19 cellular contexts compared by ENCODE assay signal in genomic region chr2:119451336-119452050, GRCh38. TPM values are rescaled to one million over a fixed set of nuclear protein-coding genes. Genes with fewer than 3 reads are reported as not detected.
DNase-seq lines count a peak whose midpoint lies in the region; ATAC-seq and TF ChIP-seq lines count a peak whose summit lies in the region.
"Had no signal": no experiment of that assay in that cellular context is flagged by ENCODE, and none has a peak within 500 bp of the region (broad histone marks: within the 10 kb centered on the region; RNA-seq: fewer than 3 reads in every experiment).

No MANE protein-coding gene starts in this region.

- H3K36me3 ChIP-seq in HEK293 (ENCODE audit: control insufficient read depth in 2 of 2, insufficient read depth in 1 of 2, low read length in 2 of 2): no peaks in the 10 kb centered on the region
- H3K36me3 ChIP-seq in spleen: no peaks in the 10 kb centered on the region
- H3K36me3 ChIP-seq: HAP-1 had no signal

- TF ChIP-seq CTCF in HEK293 (tag by site-specific recombination; IDR thresholded peaks at IDR 0.05) (no peak), nephron progenitor cell (IDR thresholded peaks at IDR 0.05) (no peak), spleen (IDR thresholded peaks at IDR 0.05 in 8 of 11, conservative IDR thresholded peaks at IDR 0.05 in 3 of 11) (no peak)

- no peaks in the 10 kb centered on the region for H3K9me3 ChIP-seq in HEK293 (ENCODE audit: control insufficient read depth, insufficient read depth, low read depth, low read length)
- H3K9me3 ChIP-seq in spleen: no peaks in the 10 kb centered on the region
- H3K9me3 ChIP-seq: A549, HAP-1 had no signal

- H3K4me3 ChIP-seq in HEK293 (ENCODE audit: low read depth, low read length): no peak overlapping the region
- no peak overlapping the region for H3K4me3 ChIP-seq in spleen
- H3K4me3 ChIP-seq: A549, HAP-1 had no signal

- H3K4me1 ChIP-seq in HEK293 (ENCODE audit: control insufficient read depth, insufficient read depth, low read length) (no peaks in the 10 kb centered on the region), spleen (no peaks in the 10 kb centered on the region)
- H3K4me1 ChIP-seq: A549, HAP-1 had no signal

- H3K27ac ChIP-seq in HEK293 (ENCODE audit: extremely low read depth, low read depth, low read length) (no peak overlapping the region), spleen (no peak overlapping the region)
- H3K27ac ChIP-seq: A549 had no signal

- 83 to 91% (median 86%) methylated on average over 9 of the region's 9 CpGs for WGBS in spleen, 5 donors

- CTCF ChIA-PET in HEK293 (lab: Yijun Ruan, JAX): interaction anchor here (0.6 to 2.2 kb wide), 4 partner anchors 25 to 570 kb away, joined by 3 to 7 read pairs (median 3); no protein-coding TSS in a partner anchor

- no peak for TF ChIP-seq POLR2A in spleen (IDR thresholded peaks at IDR 0.05)

- intact Hi-C loops in spleen (cut with DNase I; ENCODE audit: low total_unique reads): no loop called here

- POLR2A ChIA-PET in HEK293 (lab: Yijun Ruan, JAX): no interaction called here

- H3K27ac Mint-ChIP-seq in nephron progenitor cell: peak overlapping the region; percentile 60
- H3K27ac Mint-ChIP-seq: CD4-positive, alpha-beta memory T cell had no signal

- no peak overlapping the region for H3K4me3 Mint-ChIP-seq in nephron progenitor cell
- H3K4me3 Mint-ChIP-seq: CD4-positive, alpha-beta memory T cell had no signal

- H3K9me3 Mint-ChIP-seq in nephron progenitor cell: peaks cover 7% of the 10 kb centered on the region
- H3K9me3 Mint-ChIP-seq: CD4-positive, alpha-beta memory T cell had no signal

- peaks cover 33% of the 10 kb centered on the region for H3K4me1 Mint-ChIP-seq in nephron progenitor cell
- H3K4me1 Mint-ChIP-seq: CD4-positive, alpha-beta memory T cell had no signal

- DNase-seq in amniotic epithelial cell (ENCODE audit: low read depth): peak; percentile 14
- no peak for DNase-seq in nephron progenitor cell
- DNase-seq in spleen: peak; percentile 51
- DNase-seq in NCI-H2081 treated with DMSO at 0.1 percent for 48 hours (lab: John Stamatoyannopoulos, UW): no peak
- DNase-seq in activated CD8-positive, alpha-beta memory T cell treated with anti-CD3 and anti-CD28 coated beads, Interleukin-2, amount 50 U/mL, for 4 hours: no peak
- DNase-seq: 8988T; C1 segment of cervical spinal cord; Calu3; CD4-positive, alpha-beta memory T cell; COR-L47; DMS53; DMS79 treated with DMSO at 0.1 percent for 48 hours; GF-D8; GOT3 had no signal

- peaks cover 4% of the 10 kb centered on the region for H3K36me3 Mint-ChIP-seq in nephron progenitor cell (ENCODE audit: low read depth)
- H3K36me3 Mint-ChIP-seq: CD4-positive, alpha-beta memory T cell had no signal

- no peak for ATAC-seq in HG03460 (IDR thresholded peaks at IDR 0.05; ENCODE audit: unreplicated experiment)
- ATAC-seq: A549 had no signal

- H3K27me3 Mint-ChIP-seq in nephron progenitor cell (ENCODE audit: low read depth, poor library complexity): peaks cover 13% of the 10 kb centered on the region

- H3K27me3 ChIP-seq in spleen (replicated peaks in 1 of 7): peaks cover 0 to 79% (median 0%) of the 10 kb centered on the region in 7 donors

TF ChIP-seq in HEK293, 187 proteins besides CTCF, POLR2A, EP300 and RAD21:
- peak; percentile 54; the same call in 1 of the 2 replicates for TF ChIP-seq ZFHX2 (tag by site-specific recombination; conservative IDR thresholded peaks at IDR 0.05)
- TF ChIP-seq SP3 (tag by site-specific recombination; IDR thresholded peaks at IDR 0.05): no peak
- TF ChIP-seq ZNF426 (tag by site-specific recombination; IDR thresholded peaks at IDR 0.05): no peak
- TF ChIP-seq, protein P1, sequence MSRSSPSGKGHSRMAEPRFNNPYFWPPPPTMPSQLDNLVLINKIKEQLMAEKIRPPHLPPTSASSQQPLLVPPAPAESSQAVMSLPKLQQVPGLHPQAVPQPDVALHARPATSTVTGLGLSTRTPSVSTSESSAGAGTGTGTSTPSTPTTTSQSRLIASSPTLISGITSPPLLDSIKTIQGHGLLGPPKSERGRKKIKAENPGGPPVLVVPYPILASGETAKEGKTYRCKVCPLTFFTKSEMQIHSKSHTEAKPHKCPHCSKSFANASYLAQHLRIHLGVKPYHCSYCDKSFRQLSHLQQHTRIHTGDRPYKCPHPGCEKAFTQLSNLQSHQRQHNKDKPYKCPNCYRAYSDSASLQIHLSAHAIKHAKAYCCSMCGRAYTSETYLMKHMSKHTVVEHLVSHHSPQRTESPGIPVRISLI (tag by site-specific recombination; IDR thresholded peaks at IDR 0.05): no peak
- TF ChIP-seq EGR2 (tag by site-specific recombination; IDR thresholded peaks at IDR 0.05; ENCODE audit: low read depth): peak; percentile 40; the same call in 1 of the 2 replicates
- TF ChIP-seq ZIC2 (tag by site-specific recombination; IDR thresholded peaks at IDR 0.05): peak; percentile 47; the same call in 1 of the 2 replicates
- TF ChIP-seq, protein P2, sequence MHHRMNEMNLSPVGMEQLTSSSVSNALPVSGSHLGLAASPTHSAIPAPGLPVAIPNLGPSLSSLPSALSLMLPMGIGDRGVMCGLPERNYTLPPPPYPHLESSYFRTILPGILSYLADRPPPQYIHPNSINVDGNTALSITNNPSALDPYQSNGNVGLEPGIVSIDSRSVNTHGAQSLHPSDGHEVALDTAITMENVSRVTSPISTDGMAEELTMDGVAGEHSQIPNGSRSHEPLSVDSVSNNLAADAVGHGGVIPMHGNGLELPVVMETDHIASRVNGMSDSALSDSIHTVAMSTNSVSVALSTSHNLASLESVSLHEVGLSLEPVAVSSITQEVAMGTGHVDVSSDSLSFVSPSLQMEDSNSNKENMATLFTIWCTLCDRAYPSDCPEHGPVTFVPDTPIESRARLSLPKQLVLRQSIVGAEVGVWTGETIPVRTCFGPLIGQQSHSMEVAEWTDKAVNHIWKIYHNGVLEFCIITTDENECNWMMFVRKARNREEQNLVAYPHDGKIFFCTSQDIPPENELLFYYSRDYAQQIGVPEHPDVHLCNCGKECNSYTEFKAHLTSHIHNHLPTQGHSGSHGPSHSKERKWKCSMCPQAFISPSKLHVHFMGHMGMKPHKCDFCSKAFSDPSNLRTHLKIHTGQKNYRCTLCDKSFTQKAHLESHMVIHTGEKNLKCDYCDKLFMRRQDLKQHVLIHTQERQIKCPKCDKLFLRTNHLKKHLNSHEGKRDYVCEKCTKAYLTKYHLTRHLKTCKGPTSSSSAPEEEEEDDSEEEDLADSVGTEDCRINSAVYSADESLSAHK (tag by site-specific recombination; IDR thresholded peaks at IDR 0.05): no peak
- TF ChIP-seq SETDB1 (IDR thresholded peaks at IDR 0.05; ENCODE audit: insufficient read length, low read length): no peak
- TF ChIP-seq ZNF623 (tag by site-specific recombination; IDR thresholded peaks at IDR 0.05): no peak

RNA-seq across cellular contexts. Expression of gene TMEM37, which starts 19.8 kb away (rescaled TPM):
- total RNA-seq in spleen: 10 to 100 TPM; 24.1 to 53.2 (median 35.9) TPM
- 10 to 100 TPM in 2 of 3 donors, 1 to 10 TPM in 1; 5.9 to 16.5 (median 12.4) TPM for polyA plus RNA-seq in spleen
- total RNA-seq: Daoy had no signal
- polyA plus RNA-seq: CD4-positive, alpha-beta memory T cell had no signal

Comparison
In these comparisons a context has a peak if more than half of its experiments do, and no peak if none do; other contexts are left out.
1. DNase-seq: peak in amniotic epithelial cell (single experiment) and spleen (single experiment); none in nephron progenitor cell (single experiment), NCI-H2081 treated with DMSO at 0.1 percent for 48 hours (single experiment) and activated CD8-positive, alpha-beta memory T cell treated with anti-CD3 and anti-CD28 coated beads, Interleukin-2, amount 50 U/mL, for 4 hours (single experiment).